8 cellular contexts compared by ENCODE assay signal in the genomic region with DNA sequence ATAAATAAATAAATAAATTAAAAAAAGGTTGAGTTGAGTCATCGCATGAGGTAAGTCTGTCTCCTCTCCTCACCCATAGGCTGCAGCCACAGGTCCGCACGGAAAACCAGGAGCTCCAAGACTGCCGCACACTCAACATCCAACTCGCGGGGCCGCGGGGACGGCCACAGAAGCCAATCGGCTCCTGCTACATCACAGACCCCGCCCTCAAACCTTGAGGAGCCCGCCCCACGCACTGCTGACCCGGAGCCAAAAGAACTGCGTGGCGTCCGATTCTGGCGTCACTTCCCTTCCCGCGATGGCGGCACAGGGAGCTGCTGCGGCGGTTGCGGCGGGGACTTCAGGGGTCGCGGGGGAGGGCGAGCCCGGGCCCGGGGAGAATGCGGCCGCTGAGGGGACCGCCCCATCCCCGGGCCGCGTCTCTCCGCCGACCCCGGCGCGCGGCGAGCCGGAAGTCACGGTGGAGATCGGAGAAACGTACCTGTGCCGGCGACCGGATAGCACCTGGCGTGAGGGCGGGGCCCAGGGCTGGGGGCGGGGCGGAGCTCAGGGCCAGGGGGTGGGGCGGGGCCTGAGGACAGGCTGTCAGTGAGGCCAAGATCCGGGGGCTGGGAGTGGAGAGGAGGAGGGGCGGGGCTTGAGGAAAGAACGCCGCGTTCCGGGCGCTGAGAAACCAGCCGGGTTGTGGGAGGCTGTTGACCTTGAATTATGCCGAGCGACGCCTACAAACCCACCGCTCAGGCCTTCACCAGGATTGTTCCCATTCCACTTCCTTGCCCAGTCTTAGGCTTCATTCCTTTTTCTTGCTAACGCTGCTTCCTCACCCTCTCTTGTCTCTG. TPM values are rescaled to one million over a fixed set of nuclear protein-coding genes. Genes with fewer than 3 reads are reported as not detected.
DNase-seq lines count a peak whose midpoint lies in the region; ATAC-seq, FAIRE-seq and TF ChIP-seq lines count a peak whose summit lies in the region.

A gene (plus strand): TSS at position 281 of the 839 bp plus-strand sequence. CDS start 18 bp downstream, at position 299.

- ATAC-seq in GM21526 (IDR thresholded peaks at IDR 0.05; ENCODE audit: low FRiP score, unreplicated experiment) = peak; percentile 87

- no peaks in the 10 kb centered on the region for H3K27me3 ChIP-seq in mononuclear cell (ENCODE audit: insufficient read depth, low read length)

- peak within 1 kb of the TSS; percentile 88 for H3K4me2 ChIP-seq in OCI-LY7 (ENCODE audit: low read length)

- DNase-seq in D721Med (ENCODE audit: insufficient read length, low spot score) (peak; percentile 93), HuH-7.5 (ENCODE audit: low spot score) (peak; percentile 96), OCI-LY7 (ENCODE audit: low spot score) (peak; percentile 99), activated T-cell treated with anti-CD3 and anti-CD28 coated beads for 1 hour (ENCODE audit: low read depth) (peak; percentile 93), epidermal melanocyte (ENCODE audit: insufficient read length, low spot score) (peak; percentile 98)
- DNase-seq in stimulated activated CD8-positive, alpha-beta memory T cell treated with anti-CD3 and anti-CD28 coated beads, Interleukin-4, amount 100 ng/mL, for 1 hour (ENCODE audit: low read depth in 2 of 2, low spot score in 1 of 2) = peak; percentile 92 to 93

- H3K9me3 ChIP-seq in OCI-LY7 (ENCODE audit: low read length) (no peaks in the 10 kb centered on the region), mononuclear cell (ENCODE audit: low read depth, low read length) (no peaks in the 10 kb centered on the region)

- peak within 1 kb of the TSS; percentile 65 for H3K27ac ChIP-seq in OCI-LY7 (ENCODE audit: low read depth, low read length, poor library complexity, severe bottlenecking)

- H3K4me1 ChIP-seq in OCI-LY7 (ENCODE audit: insufficient read depth, low read length, poor library complexity, severe bottlenecking) (peaks cover 8% of the 10 kb centered on the region), mononuclear cell (ENCODE audit: insufficient read depth, low read length) (peaks cover 59% of the 10 kb centered on the region)

- no peak within 1 kb of the TSS for H2AFZ ChIP-seq in OCI-LY7 (ENCODE audit: low read length)

- H3K36me3 ChIP-seq in OCI-LY7 (ENCODE audit: insufficient read depth, low read length) = peaks cover 46% of the 10 kb centered on the region

- POLR2A ChIA-PET in OCI-LY7 (lab: Charles Lee) = interaction anchor here (0.5 to 2.8 kb wide), 15 partner anchors 10 to 1672 kb away, joined by 3 to 16 read pairs (median 4); a partner anchor contains a TSS

- TSS peak; percentile 87 for BruUV-seq in OCI-LY7 (replicated peaks; lab: Mats Ljungman, UMichigan)

- no peaks in the 10 kb centered on the region for H3K9me2 ChIP-seq in OCI-LY7 (ENCODE audit: insufficient read depth, low read length)

- H3K4me3 ChIP-seq in OCI-LY7 (ENCODE audit: low read depth, low read length, poor library complexity, severe bottlenecking) (peak within 1 kb of the TSS; percentile 81), mononuclear cell (ENCODE audit: low read length) (peak within 1 kb of the TSS; percentile 58)

- FAIRE-seq in D721Med (lab: Jason Lieb, UNC) = no peak

- intact Hi-C loops in OCI-LY7 (cut with micrococcal nuclease; ENCODE audit: unreplicated experiment) = loop anchor here (1.0 to 10.0 kb wide), 5 partner anchors 25 to 337 kb away; a partner anchor contains a TSS

- peaks cover 10% of the 10 kb centered on the region for H4K20me1 ChIP-seq in OCI-LY7 (ENCODE audit: insufficient read depth, low read length)

- H3K79me2 ChIP-seq in OCI-LY7 (ENCODE audit: insufficient read depth, low read depth, low read length) = peaks cover 20% of the 10 kb centered on the region

- CTCF ChIA-PET in OCI-LY7 (lab: Charles Lee; ENCODE audit: unreplicated experiment) = interaction anchor here (0.6 to 0.9 kb wide), 6 partner anchors 11 to 190 kb away, joined by 3 to 8 read pairs (median 6); a partner anchor contains a TSS

- TF ChIP-seq CTCF in D721Med (IDR thresholded peaks at IDR 0.05; ENCODE audit: insufficient read depth, missing control alignments) (no peak), OCI-LY7 (conservative IDR thresholded peaks at IDR 0.05; ENCODE audit: low read length) (no peak)

RNA-seq across cellular contexts. Expression of the gene that starts here (rescaled TPM):
- total RNA-seq in OCI-LY7 (2014; rRNA removed; shearing (Covaris generic)) = 86.9 and 89.1 TPM in 2 replicates
- total RNA-seq in OCI-LY7 (2022) = 95.3 and 102 TPM in 2 replicates
- total RNA-seq in mononuclear cell = 76.5 TPM

Comparison
In these comparisons a context has a peak if more than half of its experiments do, and no peak if none do; other contexts are left out.
1. Peak in every context shown above with its lines: DNase-seq, ATAC-seq, H3K4me3 ChIP-seq and H3K27ac ChIP-seq.